In genomic region chr6:4942673-4943009, GRCh38 we compare ENCODE assay signal across 9 cellular contexts.
DNase-seq lines count a peak whose midpoint lies in the region; ATAC-seq and TF ChIP-seq lines count a peak whose summit lies in the region.
"Had no signal": no experiment of that assay in that cellular context is flagged by ENCODE, and none has a peak within 500 bp of the region (broad histone marks: within the 10 kb centered on the region; RNA-seq: fewer than 3 reads in every experiment).

No MANE protein-coding gene starts in this region.

- intact Hi-C loops in PC-9 (cut with micrococcal nuclease; ENCODE audit: unreplicated experiment): loop anchor here (2.0 to 5.0 kb wide), 4 partner anchors 140 to 584 kb away; partner anchors contain the start of gene CDYL
- intact Hi-C loops in prostate gland (cut with DNase I): no loop called here

- DNase-seq in CD8-positive, alpha-beta memory T cell: no peak
- no peak for DNase-seq in PC-9
- DNase-seq in central memory CD8-positive, alpha-beta T cell (ENCODE audit: low spot score in 2 of 2): no peak
- no peak for DNase-seq in natural killer cell treated with Interleukin-12 subunit alpha and Interleukin-12 subunit beta and Interleukin-15 and Interleukin-18, amount 100 ng/mL, for 72 hours (ENCODE audit: low spot score)
- no peak for DNase-seq in hippocampal formation (lab: John Stamatoyannopoulos, UW)
- DNase-seq in superior temporal gyrus (ENCODE audit: extremely low spot score): no peak
- no peak for DNase-seq in prostate gland (ENCODE audit: low spot score)
- DNase-seq: NCI-H526 had no signal

- no peaks in the 10 kb centered on the region for H3K9me2 ChIP-seq in PC-9 (ENCODE audit: insufficient read depth)

- H3K4me3 Mint-ChIP-seq in CD8-positive, alpha-beta memory T cell: peak overlapping the region in 2 of 7 donors; percentile 12 to 39
- H3K4me3 Mint-ChIP-seq in central memory CD8-positive, alpha-beta T cell: no peak overlapping the region
- peak overlapping the region; percentile 64 for H3K4me3 Mint-ChIP-seq in natural killer cell treated with Interleukin-12 subunit alpha and Interleukin-12 subunit beta and Interleukin-15 and Interleukin-18, amount 100 ng/mL, for 72 hours

- no peak overlapping the region for H3K4me3 ChIP-seq in CD8-positive, alpha-beta memory T cell (ENCODE audit: low read length)
- H3K4me3 ChIP-seq in PC-9 (no peak overlapping the region), prostate gland (no peak overlapping the region)

- 69% methylated on average over 4 of the region's 4 CpGs for WGBS in prostate gland

- H3K4me2 ChIP-seq in PC-9: peak overlapping the region; percentile 41

- no peaks in the 10 kb centered on the region for H3K27me3 Mint-ChIP-seq in CD8-positive, alpha-beta memory T cell
- H3K27me3 Mint-ChIP-seq in central memory CD8-positive, alpha-beta T cell: no peaks in the 10 kb centered on the region
- no peaks in the 10 kb centered on the region for H3K27me3 Mint-ChIP-seq in natural killer cell treated with Interleukin-12 subunit alpha and Interleukin-12 subunit beta and Interleukin-15 and Interleukin-18, amount 100 ng/mL, for 72 hours

- BruUV-seq in PC-9 (replicated peaks; lab: Mats Ljungman, UMichigan): no TSS peak

- H3K27ac ChIP-seq in CD8-positive, alpha-beta memory T cell (ENCODE audit: low read depth, low read length): no peak overlapping the region
- H3K27ac ChIP-seq in PC-9 (peak overlapping the region; percentile 66), prostate gland (no peak overlapping the region)

- POLR2A ChIA-PET in CD8-positive, alpha-beta memory T cell (lab: Charles Lee): no interaction called here
- POLR2A ChIA-PET in PC-9 (lab: Charles Lee; ENCODE audit: unreplicated experiment): interaction anchor here (0.6 to 0.7 kb wide), 4 partner anchors 10 to 1082 kb away, joined by 3 to 10 read pairs (median 4); no protein-coding TSS in a partner anchor

- H3K4me1 ChIP-seq in CD8-positive, alpha-beta memory T cell (ENCODE audit: insufficient read depth, low read length): peaks cover 13% of the 10 kb centered on the region
- H3K4me1 ChIP-seq in PC-9 (replicated peaks; ENCODE audit: insufficient read depth): peaks cover 32% of the 10 kb centered on the region
- H3K4me1 ChIP-seq in prostate gland (replicated peaks): no peaks in the 10 kb centered on the region

- no peaks in the 10 kb centered on the region for H3K27me3 ChIP-seq in CD8-positive, alpha-beta memory T cell (ENCODE audit: insufficient read depth, low read length, poor library complexity, severe bottlenecking)
- no peaks in the 10 kb centered on the region for H3K27me3 ChIP-seq in PC-9 (ENCODE audit: insufficient read depth, low read depth)
- no peaks in the 10 kb centered on the region for H3K27me3 ChIP-seq in prostate gland (replicated peaks; ENCODE audit: insufficient read depth)

- ATAC-seq in central memory CD8-positive, alpha-beta T cell (replicated peaks; ENCODE audit: extremely low read depth, poor library complexity, severe bottlenecking): peak; percentile 34
- ATAC-seq in natural killer cell treated with Interleukin-12 subunit alpha and Interleukin-12 subunit beta and Interleukin-15 and Interleukin-18, amount 100 ng/mL, for 72 hours: peak; percentile 55 to 56
- ATAC-seq in GM19467 (IDR thresholded peaks at IDR 0.05; ENCODE audit: unreplicated experiment): no peak

- no peaks in the 10 kb centered on the region for H3K9me3 Mint-ChIP-seq in CD8-positive, alpha-beta memory T cell
- H3K9me3 Mint-ChIP-seq in central memory CD8-positive, alpha-beta T cell: no peaks in the 10 kb centered on the region
- H3K9me3 Mint-ChIP-seq in natural killer cell treated with Interleukin-12 subunit alpha and Interleukin-12 subunit beta and Interleukin-15 and Interleukin-18, amount 100 ng/mL, for 72 hours: no peaks in the 10 kb centered on the region

- peaks cover 30 to 38% (median 35%) of the 10 kb centered on the region in 3 donors for H3K4me1 Mint-ChIP-seq in CD8-positive, alpha-beta memory T cell
- peaks cover 14% of the 10 kb centered on the region for H3K4me1 Mint-ChIP-seq in central memory CD8-positive, alpha-beta T cell
- peaks cover 32 to 49% of the 10 kb centered on the region in 2 donors for H3K4me1 Mint-ChIP-seq in natural killer cell treated with Interleukin-12 subunit alpha and Interleukin-12 subunit beta and Interleukin-15 and Interleukin-18, amount 100 ng/mL, for 72 hours (ENCODE audit: low read depth in 2 of 2)

- peaks cover 0 to 63% (median 23%) of the 10 kb centered on the region in 3 donors for H3K36me3 Mint-ChIP-seq in CD8-positive, alpha-beta memory T cell
- peaks cover 16% of the 10 kb centered on the region for H3K36me3 Mint-ChIP-seq in central memory CD8-positive, alpha-beta T cell (ENCODE audit: insufficient read depth)
- H3K36me3 Mint-ChIP-seq in natural killer cell treated with Interleukin-12 subunit alpha and Interleukin-12 subunit beta and Interleukin-15 and Interleukin-18, amount 100 ng/mL, for 72 hours: peaks cover 6% of the 10 kb centered on the region

- peaks cover 19% of the 10 kb centered on the region for H3F3A ChIP-seq in PC-9 (ENCODE audit: insufficient read depth, low read depth)

- H3K79me2 ChIP-seq in PC-9 (ENCODE audit: low read depth): 0 out of 2 replicates have a peak, but pooled peaks cover 8% of the 10 kb centered on the region

- H3K9me3 ChIP-seq in CD8-positive, alpha-beta memory T cell (ENCODE audit: low read length): no peaks in the 10 kb centered on the region
- no peaks in the 10 kb centered on the region for H3K9me3 ChIP-seq in PC-9 (ENCODE audit: insufficient read depth, low read depth)
- no peaks in the 10 kb centered on the region for H3K9me3 ChIP-seq in prostate gland

- peak overlapping the region; percentile 2 to 76 (median 45) for H3K27ac Mint-ChIP-seq in CD8-positive, alpha-beta memory T cell
- peak overlapping the region; percentile 67 for H3K27ac Mint-ChIP-seq in central memory CD8-positive, alpha-beta T cell (ENCODE audit: low read depth)
- H3K27ac Mint-ChIP-seq in natural killer cell treated with Interleukin-12 subunit alpha and Interleukin-12 subunit beta and Interleukin-15 and Interleukin-18, amount 100 ng/mL, for 72 hours: peak overlapping the region; percentile 65 to 90

- peaks cover 12% of the 10 kb centered on the region for H3K36me3 ChIP-seq in CD8-positive, alpha-beta memory T cell (ENCODE audit: insufficient read depth, low read length)
- H3K36me3 ChIP-seq in PC-9 (ENCODE audit: low read depth) (no peaks in the 10 kb centered on the region), prostate gland (no peaks in the 10 kb centered on the region)

- no peak overlapping the region for H2AFZ ChIP-seq in PC-9

- TF ChIP-seq CTCF in PC-9 (conservative IDR thresholded peaks at IDR 0.05) (no peak), prostate gland (IDR thresholded peaks at IDR 0.05) (no peak)

- no peaks in the 10 kb centered on the region for H4K20me1 ChIP-seq in PC-9 (ENCODE audit: insufficient read depth)

- no peak for TF ChIP-seq POLR2A in prostate gland (IDR thresholded peaks at IDR 0.05)

- CTCF ChIA-PET in CD8-positive, alpha-beta memory T cell (lab: Charles Lee): no interaction called here
- CTCF ChIA-PET in PC-9 (lab: Charles Lee): interaction anchor here (1.0 kb wide), 1 partner anchor 554 kb away, joined by 3 read pairs; no protein-coding TSS in a partner anchor
